Comparison of ENCODE assay signal across 1 cellular context in genomic region chr12:79827484-79827883, GRCh38.
TF ChIP-seq lines count a peak whose summit lies in the region.

No MANE protein-coding gene starts in this region.

TF ChIP-seq in HepG2, 621 proteins besides CTCF, POLR2A, EP300 and RAD21:
- TF ChIP-seq TRAFD1 (CRISPR knock-in tag; IDR thresholded peaks at IDR 0.05; ENCODE audit: borderline replicate concordance) (no peak), ZSCAN22 (CRISPR knock-in tag; IDR thresholded peaks at IDR 0.05) (no peak), FOXC1 (CRISPR knock-in tag; IDR thresholded peaks at IDR 0.05; ENCODE audit: borderline replicate concordance) (no peak), PHF5A (CRISPR knock-in tag; IDR thresholded peaks at IDR 0.05; ENCODE audit: low read depth, unreplicated experiment) (no peak), MAFK (conservative IDR thresholded peaks at IDR 0.05 in 1 of 2, IDR thresholded peaks at IDR 0.05 in 1 of 2; ENCODE audit: low read length in 2 of 2) (peak; percentile 40 to 45; a peak in 2 of 4 replicates)
